Comparison of ENCODE assay signal across 1 cellular context in the genomic region with DNA sequence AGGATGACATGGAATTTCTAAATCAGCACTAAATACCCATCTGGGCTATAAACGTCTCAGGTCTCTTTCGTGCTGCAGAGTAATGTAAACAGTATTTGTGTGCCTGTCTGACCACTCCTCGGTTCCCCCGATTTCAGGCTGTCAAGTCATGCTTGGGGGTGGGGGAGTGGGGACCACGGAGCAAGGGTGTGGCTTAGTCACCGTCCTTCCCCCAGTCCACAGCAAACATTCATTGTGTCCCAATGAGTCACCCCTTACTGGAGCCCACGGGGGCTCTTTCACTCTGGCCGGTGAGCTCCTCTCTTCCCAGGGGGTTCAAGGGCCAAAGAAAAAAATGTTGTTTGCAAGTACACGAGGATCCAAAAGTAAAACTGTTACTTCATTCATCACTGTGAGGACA.
TF ChIP-seq lines count a peak whose summit lies in the region.

No MANE protein-coding gene starts in this region.

TF ChIP-seq in HepG2, 621 proteins besides CTCF, POLR2A, EP300 and RAD21 (continued from another document and continues in another):
- TF ChIP-seq, protein P1, sequence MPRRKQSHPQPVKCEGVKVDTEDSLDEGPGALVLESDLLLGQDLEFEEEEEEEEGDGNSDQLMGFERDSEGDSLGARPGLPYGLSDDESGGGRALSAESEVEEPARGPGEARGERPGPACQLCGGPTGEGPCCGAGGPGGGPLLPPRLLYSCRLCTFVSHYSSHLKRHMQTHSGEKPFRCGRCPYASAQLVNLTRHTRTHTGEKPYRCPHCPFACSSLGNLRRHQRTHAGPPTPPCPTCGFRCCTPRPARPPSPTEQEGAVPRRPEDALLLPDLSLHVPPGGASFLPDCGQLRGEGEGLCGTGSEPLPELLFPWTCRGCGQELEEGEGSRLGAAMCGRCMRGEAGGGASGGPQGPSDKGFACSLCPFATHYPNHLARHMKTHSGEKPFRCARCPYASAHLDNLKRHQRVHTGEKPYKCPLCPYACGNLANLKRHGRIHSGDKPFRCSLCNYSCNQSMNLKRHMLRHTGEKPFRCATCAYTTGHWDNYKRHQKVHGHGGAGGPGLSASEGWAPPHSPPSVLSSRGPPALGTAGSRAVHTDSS (CRISPR knock-in tag; conservative IDR thresholded peaks at IDR 0.05), result no peak
- TF ChIP-seq, protein P2, sequence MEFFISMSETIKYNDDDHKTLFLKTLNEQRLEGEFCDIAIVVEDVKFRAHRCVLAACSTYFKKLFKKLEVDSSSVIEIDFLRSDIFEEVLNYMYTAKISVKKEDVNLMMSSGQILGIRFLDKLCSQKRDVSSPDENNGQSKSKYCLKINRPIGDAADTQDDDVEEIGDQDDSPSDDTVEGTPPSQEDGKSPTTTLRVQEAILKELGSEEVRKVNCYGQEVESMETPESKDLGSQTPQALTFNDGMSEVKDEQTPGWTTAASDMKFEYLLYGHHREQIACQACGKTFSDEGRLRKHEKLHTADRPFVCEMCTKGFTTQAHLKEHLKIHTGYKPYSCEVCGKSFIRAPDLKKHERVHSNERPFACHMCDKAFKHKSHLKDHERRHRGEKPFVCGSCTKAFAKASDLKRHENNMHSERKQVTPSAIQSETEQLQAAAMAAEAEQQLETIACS (CRISPR knock-in tag; IDR thresholded peaks at IDR 0.05), result no peak
- no peak for TF ChIP-seq XBP1 (CRISPR knock-in tag; IDR thresholded peaks at IDR 0.05)
- no peak for TF ChIP-seq ZHX1 (CRISPR knock-in tag; IDR thresholded peaks at IDR 0.05; ENCODE audit: low read depth)
- TF ChIP-seq JDP2 (CRISPR knock-in tag; IDR thresholded peaks at IDR 0.05; ENCODE audit: borderline replicate concordance), result no peak
- TF ChIP-seq, protein P3, sequence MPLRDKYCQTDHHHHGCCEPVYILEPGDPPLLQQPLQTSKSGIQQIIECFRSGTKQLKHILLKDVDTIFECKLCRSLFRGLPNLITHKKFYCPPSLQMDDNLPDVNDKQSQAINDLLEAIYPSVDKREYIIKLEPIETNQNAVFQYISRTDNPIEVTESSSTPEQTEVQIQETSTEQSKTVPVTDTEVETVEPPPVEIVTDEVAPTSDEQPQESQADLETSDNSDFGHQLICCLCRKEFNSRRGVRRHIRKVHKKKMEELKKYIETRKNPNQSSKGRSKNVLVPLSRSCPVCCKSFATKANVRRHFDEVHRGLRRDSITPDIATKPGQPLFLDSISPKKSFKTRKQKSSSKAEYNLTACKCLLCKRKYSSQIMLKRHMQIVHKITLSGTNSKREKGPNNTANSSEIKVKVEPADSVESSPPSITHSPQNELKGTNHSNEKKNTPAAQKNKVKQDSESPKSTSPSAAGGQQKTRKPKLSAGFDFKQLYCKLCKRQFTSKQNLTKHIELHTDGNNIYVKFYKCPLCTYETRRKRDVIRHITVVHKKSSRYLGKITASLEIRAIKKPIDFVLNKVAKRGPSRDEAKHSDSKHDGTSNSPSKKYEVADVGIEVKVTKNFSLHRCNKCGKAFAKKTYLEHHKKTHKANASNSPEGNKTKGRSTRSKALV (CRISPR knock-in tag; IDR thresholded peaks at IDR 0.05), result no peak
- TF ChIP-seq, protein P4, sequence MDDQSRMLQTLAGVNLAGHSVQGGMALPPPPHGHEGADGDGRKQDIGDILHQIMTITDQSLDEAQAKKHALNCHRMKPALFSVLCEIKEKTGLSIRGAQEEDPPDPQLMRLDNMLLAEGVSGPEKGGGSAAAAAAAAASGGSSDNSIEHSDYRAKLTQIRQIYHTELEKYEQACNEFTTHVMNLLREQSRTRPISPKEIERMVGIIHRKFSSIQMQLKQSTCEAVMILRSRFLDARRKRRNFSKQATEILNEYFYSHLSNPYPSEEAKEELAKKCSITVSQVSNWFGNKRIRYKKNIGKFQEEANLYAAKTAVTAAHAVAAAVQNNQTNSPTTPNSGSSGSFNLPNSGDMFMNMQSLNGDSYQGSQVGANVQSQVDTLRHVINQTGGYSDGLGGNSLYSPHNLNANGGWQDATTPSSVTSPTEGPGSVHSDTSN (CRISPR knock-in tag; IDR thresholded peaks at IDR 0.05; ENCODE audit: borderline replicate concordance), result no peak
- TF ChIP-seq CBFB (CRISPR knock-in tag; IDR thresholded peaks at IDR 0.05), result no peak
- TF ChIP-seq ZNF138 (CRISPR knock-in tag; IDR thresholded peaks at IDR 0.05; ENCODE audit: low read depth), result no peak
- peak; percentile 12; the same call in 1 of the 2 replicates for TF ChIP-seq FOXK1 (CRISPR knock-in tag; IDR thresholded peaks at IDR 0.05; ENCODE audit: borderline replicate concordance, low read depth)
- no peak for TF ChIP-seq ZFP36L2 (CRISPR knock-in tag; IDR thresholded peaks at IDR 0.05)
- peak; percentile 32; the same call in 1 of the 2 replicates for TF ChIP-seq ZBED4 (CRISPR knock-in tag; IDR thresholded peaks at IDR 0.05; ENCODE audit: borderline replicate concordance)
- TF ChIP-seq HES4 (CRISPR knock-in tag; IDR thresholded peaks at IDR 0.05; ENCODE audit: borderline replicate concordance), result no peak
- TF ChIP-seq ZMYM4 (CRISPR knock-in tag; IDR thresholded peaks at IDR 0.05), result peak; percentile 24; the same call in 1 of the 2 replicates
- TF ChIP-seq BRD4 (CRISPR knock-in tag; IDR thresholded peaks at IDR 0.05), result no peak
- TF ChIP-seq NFYC (CRISPR knock-in tag; IDR thresholded peaks at IDR 0.05), result no peak
- TF ChIP-seq ZNF761 (CRISPR knock-in tag; conservative IDR thresholded peaks at IDR 0.05), result no peak
- TF ChIP-seq THYN1 (CRISPR knock-in tag; IDR thresholded peaks at IDR 0.05; ENCODE audit: borderline replicate concordance, low read depth), result no peak
- TF ChIP-seq NKX3-1 (CRISPR knock-in tag; IDR thresholded peaks at IDR 0.05), result no peak
- no peak; the same call in 1 of the 2 replicates for TF ChIP-seq ETV5 (CRISPR knock-in tag; IDR thresholded peaks at IDR 0.05; ENCODE audit: borderline replicate concordance)
- TF ChIP-seq ZNF484 (CRISPR knock-in tag; IDR thresholded peaks at IDR 0.05; ENCODE audit: borderline replicate concordance, low read depth), result no peak
- TF ChIP-seq ZNF160 (CRISPR knock-in tag; IDR thresholded peaks at IDR 0.05), result no peak
- no peak for TF ChIP-seq ZSCAN31 (CRISPR knock-in tag; IDR thresholded peaks at IDR 0.05; ENCODE audit: low read depth)
- TF ChIP-seq RNF219 (CRISPR knock-in tag; IDR thresholded peaks at IDR 0.05), result no peak
- TF ChIP-seq SIN3B (IDR thresholded peaks at IDR 0.05; ENCODE audit: low read length), result no peak
- TF ChIP-seq, protein P5, sequence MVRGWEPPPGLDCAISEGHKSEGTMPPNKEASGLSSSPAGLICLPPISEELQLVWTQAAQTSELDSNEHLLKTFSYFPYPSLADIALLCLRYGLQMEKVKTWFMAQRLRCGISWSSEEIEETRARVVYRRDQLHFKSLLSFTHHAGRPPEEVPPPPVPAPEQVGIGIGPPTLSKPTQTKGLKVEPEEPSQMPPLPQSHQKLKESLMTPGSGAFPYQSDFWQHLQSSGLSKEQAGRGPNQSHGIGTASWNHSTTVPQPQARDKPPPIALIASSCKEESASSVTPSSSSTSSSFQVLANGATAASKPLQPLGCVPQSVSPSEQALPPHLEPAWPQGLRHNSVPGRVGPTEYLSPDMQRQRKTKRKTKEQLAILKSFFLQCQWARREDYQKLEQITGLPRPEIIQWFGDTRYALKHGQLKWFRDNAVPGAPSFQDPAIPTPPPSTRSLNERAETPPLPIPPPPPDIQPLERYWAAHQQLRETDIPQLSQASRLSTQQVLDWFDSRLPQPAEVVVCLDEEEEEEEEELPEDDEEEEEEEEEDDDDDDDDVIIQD (CRISPR knock-in tag; IDR thresholded peaks at IDR 0.05; ENCODE audit: low read depth), result peak; percentile 28; the same call in 1 of the 2 replicates
- TF ChIP-seq YY1 (IDR thresholded peaks at IDR 0.05; ENCODE audit: insufficient read depth, insufficient replicate concordance, low read depth, low read length), result no peak
- TF ChIP-seq ZNF354B (CRISPR knock-in tag; IDR thresholded peaks at IDR 0.05), result no peak
- no peak for TF ChIP-seq PAWR (CRISPR knock-in tag; IDR thresholded peaks at IDR 0.05; ENCODE audit: borderline replicate concordance)
- no peak for TF ChIP-seq DNMT3B (CRISPR knock-in tag; conservative IDR thresholded peaks at IDR 0.05)
- TF ChIP-seq ZKSCAN1 (IDR thresholded peaks at IDR 0.05; ENCODE audit: low read length), result no peak
- TF ChIP-seq SKIL (CRISPR knock-in tag; IDR thresholded peaks at IDR 0.05; ENCODE audit: borderline replicate concordance), result no peak
- TF ChIP-seq SMC3 (IDR thresholded peaks at IDR 0.05; ENCODE audit: low read length), result no peak
- TF ChIP-seq, protein P6, sequence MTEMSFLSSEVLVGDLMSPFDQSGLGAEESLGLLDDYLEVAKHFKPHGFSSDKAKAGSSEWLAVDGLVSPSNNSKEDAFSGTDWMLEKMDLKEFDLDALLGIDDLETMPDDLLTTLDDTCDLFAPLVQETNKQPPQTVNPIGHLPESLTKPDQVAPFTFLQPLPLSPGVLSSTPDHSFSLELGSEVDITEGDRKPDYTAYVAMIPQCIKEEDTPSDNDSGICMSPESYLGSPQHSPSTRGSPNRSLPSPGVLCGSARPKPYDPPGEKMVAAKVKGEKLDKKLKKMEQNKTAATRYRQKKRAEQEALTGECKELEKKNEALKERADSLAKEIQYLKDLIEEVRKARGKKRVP (CRISPR knock-in tag; IDR thresholded peaks at IDR 0.05), result no peak
- TF ChIP-seq ZSCAN25 (CRISPR knock-in tag; IDR thresholded peaks at IDR 0.05), result 0 out of 2 replicates have a peak, but pooled peaks have one; percentile 43
- peak; percentile 71 for TF ChIP-seq ATF3 (CRISPR knock-in tag; IDR thresholded peaks at IDR 0.05)
- no peak for TF ChIP-seq ZNF660 (CRISPR knock-in tag; IDR thresholded peaks at IDR 0.05; ENCODE audit: borderline replicate concordance, low read depth)
- no peak for TF ChIP-seq CCDC6 (CRISPR knock-in tag; IDR thresholded peaks at IDR 0.05)
